Comparison of ENCODE assay signal across 19 cellular contexts in genomic region chr2:134489732-134490384, GRCh38.
A peak's percentile ranks its signal among the peaks of the same experiment; 100 is the strongest.
DNase-seq lines count a peak whose midpoint lies in the region; ATAC-seq and TF ChIP-seq lines count a peak whose summit lies in the region.
"Had no signal": no experiment of that assay in that cellular context is flagged by ENCODE, and none has a peak within 500 bp of the region (broad histone marks: within the 10 kb centered on the region; RNA-seq: fewer than 3 reads in every experiment).

No MANE protein-coding gene starts in this region.

- no peaks in the 10 kb centered on the region for H3K27me3 ChIP-seq in GM23338 (ENCODE audit: insufficient read depth)
- no peaks in the 10 kb centered on the region for H3K27me3 ChIP-seq in H7 (ENCODE audit: control insufficient read depth, insufficient read depth, low read length)
- no peaks in the 10 kb centered on the region for H3K27me3 ChIP-seq in WERI-Rb-1 (ENCODE audit: insufficient read depth, low read depth, severe bottlenecking)
- no peaks in the 10 kb centered on the region for H3K27me3 ChIP-seq in neural progenitor cell

- ATAC-seq in GM23338 = peak; percentile 83
- ATAC-seq in activated naive CD8-positive, alpha-beta T cell treated with anti-CD3 and anti-CD28 coated beads, Interleukin-2, amount 50 U/mL, for 24 hours = no peak
- no peak for ATAC-seq in naive thymus-derived CD8-positive, alpha-beta T cell

- peak; percentile 49 for DNase-seq in GM23338 (ENCODE audit: low spot score)
- peak; percentile 40 for DNase-seq in H7
- no peak for DNase-seq in WERI-Rb-1
- DNase-seq in neural progenitor cell (ENCODE audit: low spot score) = no peak
- no peak for DNase-seq in activated naive CD8-positive, alpha-beta T cell treated with anti-CD3 and anti-CD28 coated beads, Interleukin-2, amount 50 U/mL, for 24 hours
- no peak for DNase-seq in naive thymus-derived CD8-positive, alpha-beta T cell
- DNase-seq in activated T-cell treated with anti-CD3 and anti-CD28 coated beads, Interleukin-2, amount 50 U/mL, for 1 hour = no peak
- DNase-seq: AML-193, DMS79 treated with DMSO at 0.1 percent for 48 hours, KBM-7, NCI-H1105 treated with DMSO at 0.1 percent for 48 hours, NCI-H1694, NCI-H2081 treated with DMSO at 0.1 percent for 48 hours, NCI-H446 treated with DMSO at 0.1 percent for 48 hours, NCI-H774, PC-9, SIG-M5 had no signal

- H3K4me3 Mint-ChIP-seq in GM23338 (no peak overlapping the region), neural progenitor cell (no peak overlapping the region)
- H3K4me3 Mint-ChIP-seq in activated naive CD8-positive, alpha-beta T cell treated with anti-CD3 and anti-CD28 coated beads, Interleukin-2, amount 50 U/mL, for 24 hours = no peak overlapping the region
- no peak overlapping the region for H3K4me3 Mint-ChIP-seq in naive thymus-derived CD8-positive, alpha-beta T cell

- no peak overlapping the region for H3K4me3 ChIP-seq in GM23338
- no peak overlapping the region for H3K4me3 ChIP-seq in H7 (ENCODE audit: insufficient read depth, low read depth, low read length)
- H3K4me3 ChIP-seq in WERI-Rb-1 (ENCODE audit: low read depth, low read length) = no peak overlapping the region
- no peak overlapping the region for H3K4me3 ChIP-seq in neural progenitor cell
- H3K4me3 ChIP-seq: PC-9 had no signal

- no peak overlapping the region for H3K27ac ChIP-seq in GM23338 (ENCODE audit: low read depth)
- no peak overlapping the region for H3K27ac ChIP-seq in WERI-Rb-1
- no peak overlapping the region for H3K27ac ChIP-seq in neural progenitor cell
- H3K27ac ChIP-seq: C4-2B, PC-9, RWPE1 had no signal

- no peaks in the 10 kb centered on the region for H3K4me1 ChIP-seq in GM23338 (ENCODE audit: insufficient read depth)
- peaks cover 4% of the 10 kb centered on the region for H3K4me1 ChIP-seq in neural progenitor cell

- H3K9ac ChIP-seq in neural progenitor cell = no peak overlapping the region

- H3K4me1 Mint-ChIP-seq in GM23338 = peaks cover 8% of the 10 kb centered on the region
- H3K4me1 Mint-ChIP-seq in neural progenitor cell = no peaks in the 10 kb centered on the region
- no peaks in the 10 kb centered on the region for H3K4me1 Mint-ChIP-seq in activated naive CD8-positive, alpha-beta T cell treated with anti-CD3 and anti-CD28 coated beads, Interleukin-2, amount 50 U/mL, for 24 hours
- peaks cover 0 to 4% (median 0%) of the 10 kb centered on the region in 4 donors for H3K4me1 Mint-ChIP-seq in naive thymus-derived CD8-positive, alpha-beta T cell

- H3K36me3 Mint-ChIP-seq in GM23338 (ENCODE audit: low read depth) = no peaks in the 10 kb centered on the region
- no peaks in the 10 kb centered on the region for H3K36me3 Mint-ChIP-seq in neural progenitor cell
- no peaks in the 10 kb centered on the region for H3K36me3 Mint-ChIP-seq in activated naive CD8-positive, alpha-beta T cell treated with anti-CD3 and anti-CD28 coated beads, Interleukin-2, amount 50 U/mL, for 24 hours (ENCODE audit: low read depth)
- H3K36me3 Mint-ChIP-seq in naive thymus-derived CD8-positive, alpha-beta T cell = no peaks in the 10 kb centered on the region

- POLR2A ChIA-PET in naive thymus-derived CD8-positive, alpha-beta T cell (lab: Charles Lee) = no interaction called here

- H3F3A ChIP-seq in GM23338 (replicated peaks; ENCODE audit: low read depth) (no peaks in the 10 kb centered on the region), neural progenitor cell (ENCODE audit: low read depth) (no peaks in the 10 kb centered on the region)

- H3K9me3 ChIP-seq in WERI-Rb-1 (ENCODE audit: severe bottlenecking) (no peaks in the 10 kb centered on the region), neural progenitor cell (ENCODE audit: low read depth) (no peaks in the 10 kb centered on the region)

- H3K4me2 ChIP-seq in GM23338 (no peak overlapping the region), neural progenitor cell (no peak overlapping the region)
- H3K4me2 ChIP-seq: PC-9 had no signal

- peak overlapping the region; percentile 74; the same call in 1 of the 2 replicates for H2AFZ ChIP-seq in GM23338
- no peak overlapping the region for H2AFZ ChIP-seq in neural progenitor cell (replicated peaks)
- H2AFZ ChIP-seq: PC-9 had no signal

- H3K79me2 ChIP-seq in GM23338 (replicated peaks; ENCODE audit: insufficient read depth) (no peaks in the 10 kb centered on the region), neural progenitor cell (ENCODE audit: low read depth) (no peaks in the 10 kb centered on the region)

- H3K9me3 Mint-ChIP-seq in GM23338 (no peaks in the 10 kb centered on the region), neural progenitor cell (no peaks in the 10 kb centered on the region)
- no peaks in the 10 kb centered on the region for H3K9me3 Mint-ChIP-seq in activated naive CD8-positive, alpha-beta T cell treated with anti-CD3 and anti-CD28 coated beads, Interleukin-2, amount 50 U/mL, for 24 hours
- no peaks in the 10 kb centered on the region for H3K9me3 Mint-ChIP-seq in naive thymus-derived CD8-positive, alpha-beta T cell

- H3K9me2 ChIP-seq in GM23338 (ENCODE audit: insufficient read depth) = no peaks in the 10 kb centered on the region

- H3K36me3 ChIP-seq in GM23338 (ENCODE audit: insufficient read depth) (no peaks in the 10 kb centered on the region), H7 (replicated peaks; ENCODE audit: control insufficient read depth, insufficient read depth, low read length) (no peaks in the 10 kb centered on the region), WERI-Rb-1 (no peaks in the 10 kb centered on the region), neural progenitor cell (no peaks in the 10 kb centered on the region)

- H3K27ac Mint-ChIP-seq in GM23338 (no peak overlapping the region), neural progenitor cell (no peak overlapping the region)
- no peak overlapping the region for H3K27ac Mint-ChIP-seq in activated naive CD8-positive, alpha-beta T cell treated with anti-CD3 and anti-CD28 coated beads, Interleukin-2, amount 50 U/mL, for 24 hours
- no peak overlapping the region for H3K27ac Mint-ChIP-seq in naive thymus-derived CD8-positive, alpha-beta T cell

- TF ChIP-seq CTCF in GM23338 (conservative IDR thresholded peaks at IDR 0.05; ENCODE audit: low read depth in 2 of 2) = peak; percentile 55 to 64
- TF ChIP-seq CTCF in WERI-Rb-1 (IDR thresholded peaks at IDR 0.05; ENCODE audit: low read depth, low read length) = peak; percentile 19; the same call in 1 of the 2 replicates
- TF ChIP-seq CTCF in neural progenitor cell (IDR thresholded peaks at IDR 0.05) = peak; percentile 6

- H3K27me3 Mint-ChIP-seq in GM23338 (ENCODE audit: insufficient read depth, low read depth, poor library complexity) (peaks cover 6% of the 10 kb centered on the region), neural progenitor cell (ENCODE audit: insufficient read depth, low read depth) (peaks cover 3% of the 10 kb centered on the region)
- H3K27me3 Mint-ChIP-seq in activated naive CD8-positive, alpha-beta T cell treated with anti-CD3 and anti-CD28 coated beads, Interleukin-2, amount 50 U/mL, for 24 hours = peaks cover 3% of the 10 kb centered on the region
- peaks cover 0 to 10% (median 5%) of the 10 kb centered on the region in 5 donors for H3K27me3 Mint-ChIP-seq in naive thymus-derived CD8-positive, alpha-beta T cell

- H4K20me1 ChIP-seq in GM23338 (replicated peaks; ENCODE audit: insufficient read depth) = no peaks in the 10 kb centered on the region
- no peaks in the 10 kb centered on the region for H4K20me1 ChIP-seq in neural progenitor cell (ENCODE audit: low read depth)

TF ChIP-seq in GM23338, 12 proteins besides CTCF, POLR2A, EP300 and RAD21:
- no peak for TF ChIP-seq EZH2phosphoT487 (IDR thresholded peaks at IDR 0.05; ENCODE audit: unreplicated experiment)
- TF ChIP-seq EZH2 (IDR thresholded peaks at IDR 0.05; ENCODE audit: low read depth, unreplicated experiment) = no peak

Comparison
In these comparisons a context has a peak if more than half of its experiments do, and no peak if none do; other contexts are left out.
1. DNase-seq: peak in GM23338 (single experiment) and H7 (single experiment); none in WERI-Rb-1 (single experiment), neural progenitor cell (single experiment), activated naive CD8-positive, alpha-beta T cell treated with anti-CD3 and anti-CD28 coated beads, Interleukin-2, amount 50 U/mL, for 24 hours (single experiment), naive thymus-derived CD8-positive, alpha-beta T cell (0 of 10) and activated T-cell treated with anti-CD3 and anti-CD28 coated beads, Interleukin-2, amount 50 U/mL, for 1 hour (single experiment).
2. CTCF ChIP-seq: peak in every context shown above with its lines; median percentile 60 in GM23338; 19 in WERI-Rb-1; 6 in neural progenitor cell.